Comparison of ENCODE assay signal across 22 cellular contexts in the genomic region with DNA sequence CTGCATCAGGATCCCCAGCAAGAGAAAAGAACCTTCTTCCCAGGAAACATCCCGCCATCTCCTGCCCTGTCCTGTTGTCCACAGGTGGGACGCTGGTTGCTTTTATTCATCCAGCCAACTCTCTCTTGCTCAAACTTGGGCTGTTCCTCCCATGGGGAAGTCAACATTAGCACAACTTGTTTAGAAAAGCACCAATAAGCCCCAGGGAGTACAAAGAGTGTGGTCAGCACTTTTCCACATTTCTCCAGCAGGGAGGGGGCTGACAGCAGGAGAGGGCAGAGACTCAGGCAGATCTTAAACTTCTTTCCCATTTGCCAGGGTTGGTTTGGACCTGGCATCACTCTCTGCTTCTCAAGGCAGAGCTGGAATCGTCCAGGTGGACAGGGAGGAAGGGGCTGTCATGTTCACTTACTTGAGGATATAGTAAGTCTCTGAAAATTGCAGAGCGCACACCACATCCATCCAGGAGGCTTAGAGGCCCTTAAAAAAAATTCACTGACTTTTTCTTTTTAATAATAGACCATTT.
"Had no signal": no experiment of that assay in that cellular context is flagged by ENCODE, and none has a peak within 500 bp of the region (broad histone marks: within the 10 kb centered on the region; RNA-seq: fewer than 3 reads in every experiment).

No MANE protein-coding gene starts in this region.

- H3K27me3 Mint-ChIP-seq: activated naive CD8-positive, alpha-beta T cell treated with anti-CD3 and anti-CD28 coated beads for 36 hours; activated T-cell treated with anti-CD3 and anti-CD28 coated beads, Interleukin-2, amount 50 U/mL, for 24 hours; stimulated activated memory B cell treated with anti-CD40 and anti-IgM and Interleukin-4, amounts not matched to agents 10 μg/mL and 1 μg/mL and 100 μg/mL, for 72 hours had no signal

- ATAC-seq: gastrocnemius medialis; stimulated activated memory B cell treated with anti-CD40 and anti-IgM and Interleukin-4, amounts not matched to agents 10 μg/mL and 1 μg/mL and 100 μg/mL, for 72 hours had no signal

- H3K4me3 Mint-ChIP-seq: activated naive CD8-positive, alpha-beta T cell treated with anti-CD3 and anti-CD28 coated beads for 36 hours; activated T-cell treated with anti-CD3 and anti-CD28 coated beads, Interleukin-2, amount 50 U/mL, for 24 hours; endodermal cell; stimulated activated memory B cell treated with anti-CD40 and anti-IgM and Interleukin-4, amounts not matched to agents 10 μg/mL and 1 μg/mL and 100 μg/mL, for 72 hours had no signal

- DNase-seq: activated CD4-positive, alpha-beta T cell treated with anti-CD3 and anti-CD28 coated beads, Interleukin-2, amount 50 U/mL, for 4 hours; activated CD4-positive, CD25-positive, alpha-beta regulatory T cell treated with anti-CD3 and anti-CD28 coated beads, Interleukin-2, amount 50 U/mL, for 72 hours; activated CD8-positive, alpha-beta memory T cell treated with anti-CD3 and anti-CD28 coated beads for 24 hours; activated CD8-positive, alpha-beta memory T cell treated with anti-CD3 and anti-CD28 coated beads, Interleukin-2, amount 50 U/mL, for 4 hours; activated naive CD4-positive, alpha-beta T cell; activated naive CD8-positive, alpha-beta T cell treated with anti-CD3 and anti-CD28 coated beads for 36 hours; activated T-cell treated with anti-CD3 and anti-CD28 coated beads, Interleukin-2, amount 50 U/mL, for 24 hours; cortex of kidney; endodermal cell; esophagus squamous epithelium; gastrocnemius medialis; midbrain; small intestine; stimulated activated CD4-positive, alpha-beta T cell treated with anti-CD3 and anti-CD28 coated beads, Interleukin-15, amount 100 ng/mL, for 24 hours; stomach; transverse colon; uterus; WERI-Rb-1 had no signal

- H3K27ac Mint-ChIP-seq: activated naive CD8-positive, alpha-beta T cell treated with anti-CD3 and anti-CD28 coated beads for 36 hours; activated T-cell treated with anti-CD3 and anti-CD28 coated beads, Interleukin-2, amount 50 U/mL, for 24 hours; activated T-helper 2 cell treated with anti-CD3 and anti-CD28 coated beads, Interferon-gamma antibody, Interleukin-2, Interleukin-4, amounts not matched to agents 10 μg/mL and 5 μg/mL and 100 μg/mL, durations not matched to agents 14 hours and 24 hours and 36 hours; endodermal cell; stimulated activated memory B cell treated with anti-CD40 and anti-IgM and Interleukin-4, amounts not matched to agents 10 μg/mL and 1 μg/mL and 100 μg/mL, for 72 hours had no signal

- H3K4me3 ChIP-seq: esophagus squamous epithelium, gastrocnemius medialis, stomach, suprapubic skin, transverse colon, uterus had no signal

- H3K9me3 Mint-ChIP-seq: activated naive CD8-positive, alpha-beta T cell treated with anti-CD3 and anti-CD28 coated beads for 36 hours; activated T-cell treated with anti-CD3 and anti-CD28 coated beads, Interleukin-2, amount 50 U/mL, for 24 hours; activated T-helper 2 cell treated with anti-CD3 and anti-CD28 coated beads, Interferon-gamma antibody, Interleukin-2, Interleukin-4, amounts not matched to agents 10 μg/mL and 5 μg/mL and 100 μg/mL, durations not matched to agents 14 hours and 24 hours and 36 hours; endodermal cell; nephron; stimulated activated memory B cell treated with anti-CD40 and anti-IgM and Interleukin-4, amounts not matched to agents 10 μg/mL and 1 μg/mL and 100 μg/mL, for 72 hours had no signal

- H3K4me1 Mint-ChIP-seq: activated naive CD8-positive, alpha-beta T cell treated with anti-CD3 and anti-CD28 coated beads for 36 hours; stimulated activated memory B cell treated with anti-CD40 and anti-IgM and Interleukin-4, amounts not matched to agents 10 μg/mL and 1 μg/mL and 100 μg/mL, for 72 hours had no signal
